21 cellular contexts compared by ENCODE assay signal in genomic region chr2:118145207-118145606, GRCh38. TPM values are rescaled to one million over a fixed set of nuclear protein-coding genes. Genes with fewer than 3 reads are reported as not detected.
A peak's percentile ranks its signal among the peaks of the same experiment; 100 is the strongest.
DNase-seq lines count a peak whose midpoint lies in the region; ATAC-seq and TF ChIP-seq lines count a peak whose summit lies in the region.
"Had no signal": no experiment of that assay in that cellular context is flagged by ENCODE, and none has a peak within 500 bp of the region (broad histone marks: within the 10 kb centered on the region; RNA-seq: fewer than 3 reads in every experiment).

No MANE protein-coding gene starts in this region.

- intact Hi-C loops in activated CD4-positive, alpha-beta T cell treated with anti-CD3 and anti-CD28 coated beads, Interleukin-2, amount 10 ng/mL, durations not matched to agents 24 days and 14 days (cut with micrococcal nuclease): no loop called here

- H3K9me3 ChIP-seq in RWPE2 (ENCODE audit: severe bottlenecking): no peaks in the 10 kb centered on the region

- H3K27me3 Mint-ChIP-seq in activated CD4-positive, alpha-beta T cell treated with anti-CD3 and anti-CD28 coated beads, Interleukin-2, amount 10 ng/mL, durations not matched to agents 24 days and 14 days: peaks cover 2% of the 10 kb centered on the region

- ATAC-seq in RWPE2 (ENCODE audit: low read depth) (peak; percentile 44; the same call in 1 of the 3 replicates), foreskin keratinocyte (peak; percentile 75), GM18861 (IDR thresholded peaks at IDR 0.05; ENCODE audit: unreplicated experiment) (no peak), GM18505 (IDR thresholded peaks at IDR 0.05; ENCODE audit: unreplicated experiment) (no peak)
- ATAC-seq: GM12878, HCT116 had no signal

- H3K27me3 ChIP-seq in RWPE2 (ENCODE audit: insufficient read depth, poor library complexity, severe bottlenecking) (no peaks in the 10 kb centered on the region), foreskin keratinocyte (no peaks in the 10 kb centered on the region)
- H3K27me3 ChIP-seq: BLaER1 had no signal

- no peaks in the 10 kb centered on the region for H3K36me3 ChIP-seq in RWPE2 (ENCODE audit: low read depth)
- H3K36me3 ChIP-seq: BLaER1 had no signal

- H3K4me1 ChIP-seq in RWPE2 (ENCODE audit: insufficient read depth, poor library complexity, severe bottlenecking) (peaks cover 8% of the 10 kb centered on the region), foreskin keratinocyte (no peaks in the 10 kb centered on the region)
- H3K4me1 ChIP-seq: BLaER1 had no signal

- peaks cover 4% of the 10 kb centered on the region for H3K4me1 Mint-ChIP-seq in activated CD4-positive, alpha-beta T cell treated with anti-CD3 and anti-CD28 coated beads, Interleukin-2, amount 10 ng/mL, durations not matched to agents 24 days and 14 days
- H3K4me1 Mint-ChIP-seq: IgD-negative memory B cell had no signal

- TF ChIP-seq CTCF in RWPE2 (IDR thresholded peaks at IDR 0.05; ENCODE audit: poor library complexity, severe bottlenecking): no peak
- no peak for TF ChIP-seq CTCF in foreskin keratinocyte (conservative IDR thresholded peaks at IDR 0.05)

- no peaks in the 10 kb centered on the region for H3K9me3 Mint-ChIP-seq in activated CD4-positive, alpha-beta T cell treated with anti-CD3 and anti-CD28 coated beads, Interleukin-2, amount 10 ng/mL, durations not matched to agents 24 days and 14 days
- H3K9me3 Mint-ChIP-seq: HFFc6, IgD-negative memory B cell had no signal

- TF ChIP-seq POLR2A in GM18505 (IDR thresholded peaks at IDR 0.05; ENCODE audit: borderline replicate concordance, extremely low read depth, insufficient read depth, insufficient read length): no peak

- H3K27ac Mint-ChIP-seq in activated CD4-positive, alpha-beta T cell treated with anti-CD3 and anti-CD28 coated beads, Interleukin-2, amount 10 ng/mL, durations not matched to agents 24 days and 14 days: no peak overlapping the region
- H3K27ac Mint-ChIP-seq: CD14-positive monocyte, HFFc6, IgD-negative memory B cell had no signal

- DNase-seq in activated CD4-positive, alpha-beta T cell treated with anti-CD3 and anti-CD28 coated beads, Interleukin-2, amount 10 ng/mL, durations not matched to agents 24 days and 14 days: peak; percentile 3
- no peak for DNase-seq in activated CD4-positive, alpha-beta T cell treated with anti-CD3 and anti-CD28 coated beads, Interleukin-2, amount 50 U/mL, for 4 hours
- DNase-seq in RWPE2 (ENCODE audit: low spot score) (no peak), foreskin keratinocyte (no peak)
- no peak for DNase-seq in activated naive CD4-positive, alpha-beta T cell treated with anti-CD3 and anti-CD28 coated beads, Interleukin-2, amount 50 U/mL, for 16 hours
- DNase-seq: 8988T; CD4-positive, alpha-beta memory T cell; DMS153; DND-41; EL; GOT3; H7; HFFc6 had no signal

- H3K4me3 Mint-ChIP-seq in activated CD4-positive, alpha-beta T cell treated with anti-CD3 and anti-CD28 coated beads, Interleukin-2, amount 10 ng/mL, durations not matched to agents 24 days and 14 days: no peak overlapping the region
- H3K4me3 Mint-ChIP-seq: CD14-positive monocyte; CD4-positive, alpha-beta memory T cell; HFFc6; IgD-negative memory B cell had no signal

- H3K27ac ChIP-seq in RWPE2 (ENCODE audit: poor library complexity, severe bottlenecking) (no peak overlapping the region), foreskin keratinocyte (peak overlapping the region; percentile 14)
- H3K27ac ChIP-seq: BLaER1, HL-60 had no signal

- H3K36me3 Mint-ChIP-seq in activated CD4-positive, alpha-beta T cell treated with anti-CD3 and anti-CD28 coated beads, Interleukin-2, amount 10 ng/mL, durations not matched to agents 24 days and 14 days (ENCODE audit: low read depth): no peaks in the 10 kb centered on the region
- H3K36me3 Mint-ChIP-seq: CD14-positive monocyte, IgD-negative memory B cell had no signal

- no peak overlapping the region for H3K4me3 ChIP-seq in RWPE2 (ENCODE audit: severe bottlenecking)
- H3K4me3 ChIP-seq: BLaER1, GM12878 had no signal

RNA-seq across cellular contexts. Expression of gene INSIG2, which starts 56.9 kb away (rescaled TPM):
- total RNA-seq in activated CD4-positive, alpha-beta T cell treated with anti-CD3 and anti-CD28 coated beads, Interleukin-2, amount 10 ng/mL, durations not matched to agents 24 days and 14 days: 35.2 and 35.6 TPM in 2 replicates
- 16.4 and 19.2 TPM in 2 replicates for total RNA-seq in foreskin keratinocyte
- 14.1 and 14.9 TPM in 2 replicates for polyA plus RNA-seq in foreskin keratinocyte

Comparison
In these comparisons a context has a peak if more than half of its experiments do, and no peak if none do; other contexts are left out.
1. ATAC-seq: peak in RWPE2 (single experiment) and foreskin keratinocyte (single experiment); none in GM18861 (single experiment) and GM18505 (single experiment).